In the genomic region with DNA sequence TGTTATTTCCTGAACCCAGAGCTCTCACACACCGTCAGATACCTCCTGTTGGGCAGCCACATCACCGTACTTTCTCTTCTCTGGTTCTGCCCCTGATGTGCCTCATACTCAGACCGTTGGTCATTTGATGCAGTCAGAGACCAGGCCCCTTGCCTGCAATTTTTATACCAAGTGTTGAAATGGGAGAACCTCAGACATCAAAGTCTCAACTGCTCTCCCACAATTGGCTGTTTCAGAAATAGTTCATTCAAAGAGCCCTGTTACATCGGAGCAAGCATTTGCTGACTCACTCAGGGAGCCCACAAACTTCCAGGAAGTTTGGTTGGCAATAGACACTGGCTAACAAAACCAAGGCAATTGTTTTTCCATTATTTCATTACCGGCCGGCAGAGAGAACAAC, we compare ENCODE assay signal across 16 cellular contexts. TPM values are rescaled to one million over a fixed set of nuclear protein-coding genes. Genes with fewer than 3 reads are reported as not detected.
DNase-seq lines count a peak whose midpoint lies in the region; ATAC-seq and TF ChIP-seq lines count a peak whose summit lies in the region.
"Had no signal": no experiment of that assay in that cellular context is flagged by ENCODE, and none has a peak within 500 bp of the region (broad histone marks: within the 10 kb centered on the region; RNA-seq: fewer than 3 reads in every experiment).

No MANE protein-coding gene starts in this region.

- BruUV-seq in MCF 10A (replicated peaks; lab: Mats Ljungman, UMichigan), result no TSS peak

- no peaks in the 10 kb centered on the region for H3K36me3 Mint-ChIP-seq in MCF 10A (ENCODE audit: insufficient read depth, unreplicated experiment)
- H3K36me3 Mint-ChIP-seq in naive thymus-derived CD4-positive, alpha-beta T cell, result peaks cover 0 to 4% (median 0%) of the 10 kb centered on the region in 5 donors
- H3K36me3 Mint-ChIP-seq: activated naive CD8-positive, alpha-beta T cell treated with anti-CD3 and anti-CD28 coated beads, Interleukin-2, amount 10 ng/mL, durations not matched to agents 7 days and 5 days had no signal

- peak overlapping the region; percentile 49 for H3K27ac Mint-ChIP-seq in MCF 10A (ENCODE audit: low read depth, unreplicated experiment)
- H3K27ac Mint-ChIP-seq in naive thymus-derived CD4-positive, alpha-beta T cell, result no peak overlapping the region
- H3K27ac Mint-ChIP-seq: activated CD4-positive, alpha-beta T cell treated with anti-CD3 and anti-CD28 coated beads for 36 hours; activated naive CD8-positive, alpha-beta T cell treated with anti-CD3 and anti-CD28 coated beads, Interleukin-2, amount 10 ng/mL, durations not matched to agents 7 days and 5 days; mesothelial cell of epicardium had no signal

- POLR2A ChIA-PET in AG04449 (lab: Yijun Ruan, JAX) (interaction anchor here (0.7 kb wide), 1 partner anchor 41 kb away, joined by 3 read pairs; no protein-coding TSS in a partner anchor), MCF 10A (lab: Yijun Ruan, JAX) (interaction anchor here (0.7 to 1.2 kb wide), 2 partner anchors 9 to 22 kb away, joined by 3 read pairs; no protein-coding TSS in a partner anchor)
- POLR2A ChIA-PET in naive thymus-derived CD4-positive, alpha-beta T cell (lab: Charles Lee), result no interaction called here

- peaks cover 0 to 4% (median 0%) of the 10 kb centered on the region in 45 donors for H3K27me3 ChIP-seq in dorsolateral prefrontal cortex
- H3K27me3 ChIP-seq in naive thymus-derived CD4-positive, alpha-beta T cell (ENCODE audit: control insufficient read depth in 2 of 2, insufficient read depth in 2 of 2, low read length in 2 of 2), result no peaks in the 10 kb centered on the region

- no peaks in the 10 kb centered on the region for H3K36me3 ChIP-seq in naive thymus-derived CD4-positive, alpha-beta T cell (ENCODE audit: control insufficient read depth in 2 of 3, insufficient read depth in 3 of 3, low read length in 3 of 3)

- H3K9me3 Mint-ChIP-seq in MCF 10A (ENCODE audit: unreplicated experiment), result peaks cover 8% of the 10 kb centered on the region
- peaks cover 8 to 58% (median 22%) of the 10 kb centered on the region in 11 donors for H3K9me3 Mint-ChIP-seq in naive thymus-derived CD4-positive, alpha-beta T cell

- TF ChIP-seq CTCF in AG04449 (IDR thresholded peaks at IDR 0.05; ENCODE audit: insufficient read depth, low read length, missing control alignments) (no peak), MCF 10A (IDR thresholded peaks at IDR 0.05; ENCODE audit: unreplicated experiment) (no peak), dorsolateral prefrontal cortex (IDR thresholded peaks at IDR 0.05 in 54 of 56, conservative IDR thresholded peaks at IDR 0.05 in 2 of 56; ENCODE audit: low read depth in 1 of 56, partially characterized antibody in 56 of 56) (no peak)

- no peaks in the 10 kb centered on the region for H3K4me1 ChIP-seq in naive thymus-derived CD4-positive, alpha-beta T cell (ENCODE audit: control insufficient read depth in 2 of 2, insufficient read depth in 2 of 2, low read length in 2 of 2)

- H3K4me3 ChIP-seq in AG04449 (ENCODE audit: low read depth, low read length) (peak overlapping the region; percentile 39), dorsolateral prefrontal cortex (no peak overlapping the region)
- no peak overlapping the region for H3K4me3 ChIP-seq in naive thymus-derived CD4-positive, alpha-beta T cell (ENCODE audit: low read length)

- H3K4me3 Mint-ChIP-seq in MCF 10A (ENCODE audit: unreplicated experiment), result no peak overlapping the region
- no peak overlapping the region for H3K4me3 Mint-ChIP-seq in naive thymus-derived CD4-positive, alpha-beta T cell
- H3K4me3 Mint-ChIP-seq: activated CD4-positive, alpha-beta T cell treated with anti-CD3 and anti-CD28 coated beads for 36 hours; activated naive CD8-positive, alpha-beta T cell treated with anti-CD3 and anti-CD28 coated beads, Interleukin-2, amount 10 ng/mL, durations not matched to agents 7 days and 5 days; mesothelial cell of epicardium; stimulated activated naive CD8-positive, alpha-beta T cell treated with anti-CD3 and anti-CD28 coated beads, Interleukin-15, amount 100 ng/mL, for 72 hours had no signal

- DNase-seq in AG04449 (ENCODE audit: low read depth, low spot score) (peak; percentile 95), HS-5 (ENCODE audit: low read depth) (peak; percentile 83), MCF 10A (ENCODE audit: unreplicated experiment) (peak; percentile 97), lung microvascular endothelial cell (ENCODE audit: low read depth in 2 of 2) (peak; percentile 48 to 64), dorsolateral prefrontal cortex (no peak)
- no peak for DNase-seq in naive thymus-derived CD4-positive, alpha-beta T cell
- DNase-seq: activated CD4-positive, alpha-beta T cell treated with anti-CD3 and anti-CD28 coated beads for 36 hours; activated naive CD8-positive, alpha-beta T cell treated with anti-CD3 and anti-CD28 coated beads, Interleukin-2, amount 10 ng/mL, durations not matched to agents 7 days and 5 days; NCI-H1930; stimulated activated CD4-positive, alpha-beta T cell treated with anti-CD3 and anti-CD28 coated beads, Interleukin-15, amount 100 ng/mL, for 24 hours; stimulated activated naive CD8-positive, alpha-beta T cell treated with anti-CD3 and anti-CD28 coated beads, Interleukin-15, amount 100 ng/mL, for 72 hours had no signal

- H3K27me3 Mint-ChIP-seq in MCF 10A (ENCODE audit: insufficient read depth, unreplicated experiment), result no peaks in the 10 kb centered on the region
- H3K27me3 Mint-ChIP-seq in naive thymus-derived CD4-positive, alpha-beta T cell, result peaks cover 0 to 18% (median 8%) of the 10 kb centered on the region in 5 donors
- H3K27me3 Mint-ChIP-seq: activated naive CD8-positive, alpha-beta T cell treated with anti-CD3 and anti-CD28 coated beads, Interleukin-2, amount 10 ng/mL, durations not matched to agents 7 days and 5 days; stimulated activated naive CD8-positive, alpha-beta T cell treated with anti-CD3 and anti-CD28 coated beads, Interleukin-15, amount 100 ng/mL, for 72 hours had no signal

- intact Hi-C loops in MCF 10A (cut with micrococcal nuclease) (no loop called here), dorsolateral prefrontal cortex (cut with DNase I) (no loop called here)
- intact Hi-C loops in naive thymus-derived CD4-positive, alpha-beta T cell (cut with micrococcal nuclease), result no loop called here

- ATAC-seq in HG03565 (IDR thresholded peaks at IDR 0.05; ENCODE audit: unreplicated experiment), result no peak
- no peak for ATAC-seq in GM19351 (IDR thresholded peaks at IDR 0.05; ENCODE audit: unreplicated experiment)
- ATAC-seq in naive thymus-derived CD4-positive, alpha-beta T cell, result no peak
- ATAC-seq: activated CD4-positive, alpha-beta T cell treated with anti-CD3 and anti-CD28 coated beads for 36 hours; HCT116; stimulated activated naive CD8-positive, alpha-beta T cell treated with anti-CD3 and anti-CD28 coated beads, Interleukin-15, amount 100 ng/mL, for 72 hours had no signal

- peak overlapping the region in 23 of 59 donors; percentile 1 to 76 (median 39) for H3K27ac ChIP-seq in dorsolateral prefrontal cortex
- H3K27ac ChIP-seq in naive thymus-derived CD4-positive, alpha-beta T cell (ENCODE audit: low read depth, low read length), result no peak overlapping the region
- H3K27ac ChIP-seq: C4-2B had no signal

- peaks cover 21% of the 10 kb centered on the region for H3K4me1 Mint-ChIP-seq in MCF 10A (ENCODE audit: insufficient read depth, unreplicated experiment)
- peaks cover 0 to 4% (median 3%) of the 10 kb centered on the region in 7 donors for H3K4me1 Mint-ChIP-seq in naive thymus-derived CD4-positive, alpha-beta T cell
- H3K4me1 Mint-ChIP-seq: activated CD4-positive, alpha-beta T cell treated with anti-CD3 and anti-CD28 coated beads for 36 hours; activated naive CD8-positive, alpha-beta T cell treated with anti-CD3 and anti-CD28 coated beads, Interleukin-2, amount 10 ng/mL, durations not matched to agents 7 days and 5 days; mesothelial cell of epicardium; stimulated activated naive CD8-positive, alpha-beta T cell treated with anti-CD3 and anti-CD28 coated beads, Interleukin-15, amount 100 ng/mL, for 72 hours had no signal

- CTCF ChIA-PET in AG04449 (lab: Yijun Ruan, JAX), result no interaction called here
- CTCF ChIA-PET in MCF 10A (lab: Yijun Ruan, JAX), result no interaction called here
- CTCF ChIA-PET in naive thymus-derived CD4-positive, alpha-beta T cell (lab: Charles Lee), result no interaction called here

- peaks cover 0 to 15% (median 0%) of the 10 kb centered on the region in 3 experiments for H3K9me3 ChIP-seq in naive thymus-derived CD4-positive, alpha-beta T cell (ENCODE audit: control insufficient read depth in 2 of 3, low read length in 3 of 3)

RNA-seq across cellular contexts. Expression of gene ADAM12, which starts 33.5 kb away (rescaled TPM):
- total RNA-seq in MCF 10A (2022) (2.2 and 3.1 TPM in 2 replicates), lung microvascular endothelial cell (0.20 and 0.65 TPM in 2 replicates), dorsolateral prefrontal cortex (10 to 100 TPM in 8 of 120 experiments, 1 to 10 TPM in 111, under 1 TPM in 1; 0.52 to 13.5 (median 4.6) TPM)
- 1 to 10 TPM in 1 of 5 experiments, under 1 TPM in 1, not detected in 3; 0.58 to 1.0 TPM for total RNA-seq in naive thymus-derived CD4-positive, alpha-beta T cell
- not detected for polyA plus RNA-seq in naive thymus-derived CD4-positive, alpha-beta T cell

Comparison
In these comparisons a context has a peak if more than half of its experiments do, and no peak if none do; other contexts are left out.
1. DNase-seq: peak in AG04449 (single experiment), HS-5 (single experiment), MCF 10A (single experiment) and lung microvascular endothelial cell (2 of 2); none in dorsolateral prefrontal cortex (0 of 10) and naive thymus-derived CD4-positive, alpha-beta T cell (0 of 9).